ENCODE assay signal across 1 cellular context in the genomic region with DNA sequence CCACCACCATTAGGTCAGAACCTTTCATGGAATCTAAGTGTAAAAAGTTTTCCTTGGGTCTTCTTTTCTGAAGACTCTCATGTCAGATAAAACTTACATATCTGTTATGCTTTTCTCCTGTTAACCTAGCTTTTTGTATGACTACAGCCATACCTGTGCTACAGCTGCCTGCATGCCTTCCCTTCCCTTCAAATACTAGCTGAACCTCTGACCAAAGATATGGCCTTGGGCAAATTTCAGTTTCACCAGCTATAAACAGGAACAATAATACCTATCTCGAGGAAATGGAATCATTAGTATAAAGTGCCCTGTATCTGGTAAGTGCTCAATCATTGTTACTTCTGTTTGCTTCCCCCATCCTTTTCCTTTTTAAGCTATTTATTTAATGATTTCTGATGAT.
TF ChIP-seq lines count a peak whose summit lies in the region.

No MANE protein-coding gene starts in this region.

TF ChIP-seq in HepG2, 621 proteins besides CTCF, POLR2A, EP300 and RAD21:
- TF ChIP-seq PHF8 (CRISPR knock-in tag; IDR thresholded peaks at IDR 0.05) (no peak), SPEN (CRISPR knock-in tag; IDR thresholded peaks at IDR 0.05; ENCODE audit: low read depth) (no peak), SYNCRIP (IDR thresholded peaks at IDR 0.05; ENCODE audit: insufficient read depth, low read depth, low read length) (no peak), ZNF138 (CRISPR knock-in tag; IDR thresholded peaks at IDR 0.05; ENCODE audit: low read depth) (no peak), ZNF468 (CRISPR knock-in tag; IDR thresholded peaks at IDR 0.05) (no peak), ZNF674 (CRISPR knock-in tag; IDR thresholded peaks at IDR 0.05; ENCODE audit: low read depth) (no peak), CCAR2 (optimal IDR thresholded peaks at IDR 0.05; ENCODE audit: low read depth, low read length) (no peak), ARHGAP35 (CRISPR knock-in tag; IDR thresholded peaks at IDR 0.05; ENCODE audit: borderline replicate concordance) (no peak), PITX1 (CRISPR knock-in tag; IDR thresholded peaks at IDR 0.05) (no peak), SIX4 (CRISPR knock-in tag; IDR thresholded peaks at IDR 0.05) (no peak), SAP130 (CRISPR knock-in tag; IDR thresholded peaks at IDR 0.05; ENCODE audit: low read depth) (no peak), TGIF2 (CRISPR knock-in tag; IDR thresholded peaks at IDR 0.05) (no peak), SKI (IDR thresholded peaks at IDR 0.05; ENCODE audit: partially characterized antibody) (no peak), ZNF451 (CRISPR knock-in tag; IDR thresholded peaks at IDR 0.05) (no peak)
- TF ChIP-seq, protein P1, sequence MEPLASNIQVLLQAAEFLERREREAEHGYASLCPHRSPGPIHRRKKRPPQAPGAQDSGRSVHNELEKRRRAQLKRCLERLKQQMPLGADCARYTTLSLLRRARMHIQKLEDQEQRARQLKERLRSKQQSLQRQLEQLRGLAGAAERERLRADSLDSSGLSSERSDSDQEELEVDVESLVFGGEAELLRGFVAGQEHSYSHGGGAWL (CRISPR knock-in tag; IDR thresholded peaks at IDR 0.05): no peak
- TF ChIP-seq, protein P2, sequence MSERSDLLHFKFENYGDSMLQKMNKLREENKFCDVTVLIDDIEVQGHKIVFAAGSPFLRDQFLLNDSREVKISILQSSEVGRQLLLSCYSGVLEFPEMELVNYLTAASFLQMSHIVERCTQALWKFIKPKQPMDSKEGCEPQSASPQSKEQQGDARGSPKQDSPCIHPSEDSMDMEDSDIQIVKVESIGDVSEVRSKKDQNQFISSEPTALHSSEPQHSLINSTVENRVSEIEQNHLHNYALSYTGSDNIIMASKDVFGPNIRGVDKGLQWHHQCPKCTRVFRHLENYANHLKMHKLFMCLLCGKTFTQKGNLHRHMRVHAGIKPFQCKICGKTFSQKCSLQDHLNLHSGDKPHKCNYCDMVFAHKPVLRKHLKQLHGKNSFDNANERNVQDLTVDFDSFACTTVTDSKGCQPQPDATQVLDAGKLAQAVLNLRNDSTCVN (CRISPR knock-in tag; IDR thresholded peaks at IDR 0.05; ENCODE audit: borderline replicate concordance): no peak
- TF ChIP-seq, protein P3, sequence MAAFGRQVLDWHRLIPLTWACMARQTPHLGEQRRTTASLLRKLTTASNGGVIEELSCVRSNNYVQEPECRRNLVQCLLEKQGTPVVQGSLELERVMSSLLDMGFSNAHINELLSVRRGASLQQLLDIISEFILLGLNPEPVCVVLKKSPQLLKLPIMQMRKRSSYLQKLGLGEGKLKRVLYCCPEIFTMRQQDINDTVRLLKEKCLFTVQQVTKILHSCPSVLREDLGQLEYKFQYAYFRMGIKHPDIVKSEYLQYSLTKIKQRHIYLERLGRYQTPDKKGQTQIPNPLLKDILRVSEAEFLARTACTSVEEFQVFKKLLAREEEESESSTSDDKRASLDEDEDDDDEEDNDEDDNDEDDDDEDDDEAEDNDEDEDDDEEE (CRISPR knock-in tag; IDR thresholded peaks at IDR 0.05): no peak
- TF ChIP-seq, protein P4, sequence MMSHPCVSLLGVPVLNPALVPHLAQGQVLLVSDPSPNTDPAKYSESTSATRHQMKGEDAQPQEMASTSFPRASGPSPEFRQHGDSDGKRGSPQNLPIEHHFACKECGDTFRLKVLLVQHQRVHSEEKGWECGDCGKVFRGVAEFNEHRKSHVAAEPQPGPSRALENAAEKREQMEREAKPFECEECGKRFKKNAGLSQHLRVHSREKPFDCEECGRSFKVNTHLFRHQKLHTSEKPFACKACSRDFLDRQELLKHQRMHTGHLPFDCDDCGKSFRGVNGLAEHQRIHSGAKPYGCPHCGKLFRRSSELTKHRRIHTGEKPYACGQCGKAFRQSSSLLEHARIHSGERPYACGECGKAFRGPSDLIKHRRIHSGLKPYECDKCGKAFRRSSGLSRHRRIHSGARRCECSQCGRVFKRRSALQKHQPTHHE (CRISPR knock-in tag; IDR thresholded peaks at IDR 0.05; ENCODE audit: borderline replicate concordance): no peak
